2 cellular contexts compared by ENCODE assay signal in the genomic region with DNA sequence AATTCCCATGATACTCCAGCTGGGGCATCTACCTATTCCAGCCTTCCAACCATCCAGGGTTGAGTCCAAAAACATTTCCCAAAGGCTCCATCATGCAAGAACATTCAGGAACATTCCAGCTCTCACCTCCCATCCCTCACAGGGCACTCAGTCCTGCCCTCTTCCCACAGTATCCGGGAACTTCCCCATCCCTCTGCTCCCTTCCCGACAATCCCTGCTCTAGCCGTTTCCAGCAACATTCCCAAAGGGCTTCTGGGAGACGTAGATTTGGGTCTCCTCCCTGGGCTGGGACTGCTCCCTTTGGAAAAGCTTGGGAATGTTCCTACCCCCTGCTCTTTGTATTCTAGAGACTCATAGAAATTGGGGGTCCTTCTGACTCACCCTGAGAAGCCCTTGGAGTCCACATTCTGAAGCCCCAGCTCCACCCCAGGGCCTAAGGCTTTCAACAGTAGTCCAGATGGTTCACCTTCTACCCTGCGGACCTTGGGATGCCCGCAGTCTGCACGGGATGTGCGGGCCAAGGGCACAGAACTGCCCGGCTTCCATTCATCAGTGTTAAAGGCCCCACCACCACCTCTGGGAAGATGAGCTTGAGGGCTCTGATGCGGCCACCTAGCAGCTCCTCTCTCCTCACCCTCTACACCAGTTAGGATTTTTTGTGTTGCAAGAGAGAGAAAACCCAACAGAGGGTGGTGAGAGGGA.
TF ChIP-seq lines count a peak whose summit lies in the region.

No MANE protein-coding gene starts in this region.

TF ChIP-seq in SK-N-SH, 30 proteins besides CTCF, POLR2A, EP300 and RAD21 (continued from another document):
- no peak for TF ChIP-seq GABPA (IDR thresholded peaks at IDR 0.05; ENCODE audit: low read depth)
- TF ChIP-seq, protein P1, sequence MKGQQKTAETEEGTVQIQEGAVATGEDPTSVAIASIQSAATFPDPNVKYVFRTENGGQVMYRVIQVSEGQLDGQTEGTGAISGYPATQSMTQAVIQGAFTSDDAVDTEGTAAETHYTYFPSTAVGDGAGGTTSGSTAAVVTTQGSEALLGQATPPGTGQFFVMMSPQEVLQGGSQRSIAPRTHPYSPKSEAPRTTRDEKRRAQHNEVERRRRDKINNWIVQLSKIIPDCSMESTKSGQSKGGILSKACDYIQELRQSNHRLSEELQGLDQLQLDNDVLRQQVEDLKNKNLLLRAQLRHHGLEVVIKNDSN (IDR thresholded peaks at IDR 0.05; ENCODE audit: borderline replicate concordance, low read depth) = no peak
- no peak for TF ChIP-seq POLR2AphosphoS5 (IDR thresholded peaks at IDR 0.05; ENCODE audit: low read depth, low read length)
- TF ChIP-seq, protein P2, sequence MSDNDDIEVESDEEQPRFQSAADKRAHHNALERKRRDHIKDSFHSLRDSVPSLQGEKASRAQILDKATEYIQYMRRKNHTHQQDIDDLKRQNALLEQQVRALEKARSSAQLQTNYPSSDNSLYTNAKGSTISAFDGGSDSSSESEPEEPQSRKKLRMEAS (IDR thresholded peaks at IDR 0.05; ENCODE audit: low read depth) = no peak
- TF ChIP-seq RFX5 (IDR thresholded peaks at IDR 0.05; ENCODE audit: low read length) = no peak

TF ChIP-seq in SK-N-SH treated with all-trans-retinoic acid at 6 μM for 48 hours, 23 proteins besides CTCF, POLR2A, EP300 and RAD21 (continued from another document):
- TF ChIP-seq, protein P3, sequence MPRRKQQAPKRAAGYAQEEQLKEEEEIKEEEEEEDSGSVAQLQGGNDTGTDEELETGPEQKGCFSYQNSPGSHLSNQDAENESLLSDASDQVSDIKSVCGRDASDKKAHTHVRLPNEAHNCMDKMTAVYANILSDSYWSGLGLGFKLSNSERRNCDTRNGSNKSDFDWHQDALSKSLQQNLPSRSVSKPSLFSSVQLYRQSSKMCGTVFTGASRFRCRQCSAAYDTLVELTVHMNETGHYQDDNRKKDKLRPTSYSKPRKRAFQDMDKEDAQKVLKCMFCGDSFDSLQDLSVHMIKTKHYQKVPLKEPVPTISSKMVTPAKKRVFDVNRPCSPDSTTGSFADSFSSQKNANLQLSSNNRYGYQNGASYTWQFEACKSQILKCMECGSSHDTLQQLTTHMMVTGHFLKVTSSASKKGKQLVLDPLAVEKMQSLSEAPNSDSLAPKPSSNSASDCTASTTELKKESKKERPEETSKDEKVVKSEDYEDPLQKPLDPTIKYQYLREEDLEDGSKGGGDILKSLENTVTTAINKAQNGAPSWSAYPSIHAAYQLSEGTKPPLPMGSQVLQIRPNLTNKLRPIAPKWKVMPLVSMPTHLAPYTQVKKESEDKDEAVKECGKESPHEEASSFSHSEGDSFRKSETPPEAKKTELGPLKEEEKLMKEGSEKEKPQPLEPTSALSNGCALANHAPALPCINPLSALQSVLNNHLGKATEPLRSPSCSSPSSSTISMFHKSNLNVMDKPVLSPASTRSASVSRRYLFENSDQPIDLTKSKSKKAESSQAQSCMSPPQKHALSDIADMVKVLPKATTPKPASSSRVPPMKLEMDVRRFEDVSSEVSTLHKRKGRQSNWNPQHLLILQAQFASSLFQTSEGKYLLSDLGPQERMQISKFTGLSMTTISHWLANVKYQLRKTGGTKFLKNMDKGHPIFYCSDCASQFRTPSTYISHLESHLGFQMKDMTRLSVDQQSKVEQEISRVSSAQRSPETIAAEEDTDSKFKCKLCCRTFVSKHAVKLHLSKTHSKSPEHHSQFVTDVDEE (CRISPR knock-in tag; IDR thresholded peaks at IDR 0.05) = no peak
- TF ChIP-seq ZFP30 (CRISPR knock-in tag; IDR thresholded peaks at IDR 0.05) = no peak
- TF ChIP-seq SNAI2 (CRISPR knock-in tag; IDR thresholded peaks at IDR 0.05) = no peak
- TF ChIP-seq, protein P4, sequence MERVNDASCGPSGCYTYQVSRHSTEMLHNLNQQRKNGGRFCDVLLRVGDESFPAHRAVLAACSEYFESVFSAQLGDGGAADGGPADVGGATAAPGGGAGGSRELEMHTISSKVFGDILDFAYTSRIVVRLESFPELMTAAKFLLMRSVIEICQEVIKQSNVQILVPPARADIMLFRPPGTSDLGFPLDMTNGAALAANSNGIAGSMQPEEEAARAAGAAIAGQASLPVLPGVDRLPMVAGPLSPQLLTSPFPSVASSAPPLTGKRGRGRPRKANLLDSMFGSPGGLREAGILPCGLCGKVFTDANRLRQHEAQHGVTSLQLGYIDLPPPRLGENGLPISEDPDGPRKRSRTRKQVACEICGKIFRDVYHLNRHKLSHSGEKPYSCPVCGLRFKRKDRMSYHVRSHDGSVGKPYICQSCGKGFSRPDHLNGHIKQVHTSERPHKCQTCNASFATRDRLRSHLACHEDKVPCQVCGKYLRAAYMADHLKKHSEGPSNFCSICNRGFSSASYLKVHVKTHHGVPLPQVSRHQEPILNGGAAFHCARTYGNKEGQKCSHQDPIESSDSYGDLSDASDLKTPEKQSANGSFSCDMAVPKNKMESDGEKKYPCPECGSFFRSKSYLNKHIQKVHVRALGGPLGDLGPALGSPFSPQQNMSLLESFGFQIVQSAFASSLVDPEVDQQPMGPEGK (CRISPR knock-in tag; IDR thresholded peaks at IDR 0.05; ENCODE audit: borderline replicate concordance) = no peak
- TF ChIP-seq CSDC2 (CRISPR knock-in tag; IDR thresholded peaks at IDR 0.05) = no peak
- no peak for TF ChIP-seq ZNF565 (CRISPR knock-in tag; conservative IDR thresholded peaks at IDR 0.05; ENCODE audit: low read depth)
- no peak for TF ChIP-seq TCF4 (CRISPR knock-in tag; IDR thresholded peaks at IDR 0.05; ENCODE audit: borderline replicate concordance)
- TF ChIP-seq GLIS3 (CRISPR knock-in tag; IDR thresholded peaks at IDR 0.05) = no peak
- no peak for TF ChIP-seq BACH2 (CRISPR knock-in tag; IDR thresholded peaks at IDR 0.05; ENCODE audit: borderline replicate concordance)
- TF ChIP-seq, protein P5, sequence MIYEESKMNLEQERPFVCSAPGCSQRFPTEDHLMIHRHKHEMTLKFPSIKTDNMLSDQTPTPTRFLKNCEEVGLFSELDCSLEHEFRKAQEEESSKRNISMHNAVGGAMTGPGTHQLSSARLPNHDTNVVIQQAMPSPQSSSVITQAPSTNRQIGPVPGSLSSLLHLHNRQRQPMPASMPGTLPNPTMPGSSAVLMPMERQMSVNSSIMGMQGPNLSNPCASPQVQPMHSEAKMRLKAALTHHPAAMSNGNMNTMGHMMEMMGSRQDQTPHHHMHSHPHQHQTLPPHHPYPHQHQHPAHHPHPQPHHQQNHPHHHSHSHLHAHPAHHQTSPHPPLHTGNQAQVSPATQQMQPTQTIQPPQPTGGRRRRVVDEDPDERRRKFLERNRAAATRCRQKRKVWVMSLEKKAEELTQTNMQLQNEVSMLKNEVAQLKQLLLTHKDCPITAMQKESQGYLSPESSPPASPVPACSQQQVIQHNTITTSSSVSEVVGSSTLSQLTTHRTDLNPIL (CRISPR knock-in tag; IDR thresholded peaks at IDR 0.05; ENCODE audit: low read depth) = no peak
- no peak for TF ChIP-seq RARB (CRISPR knock-in tag; IDR thresholded peaks at IDR 0.05)
- no peak for TF ChIP-seq ZC3H10 (CRISPR knock-in tag; IDR thresholded peaks at IDR 0.05)
- TF ChIP-seq, protein P6, sequence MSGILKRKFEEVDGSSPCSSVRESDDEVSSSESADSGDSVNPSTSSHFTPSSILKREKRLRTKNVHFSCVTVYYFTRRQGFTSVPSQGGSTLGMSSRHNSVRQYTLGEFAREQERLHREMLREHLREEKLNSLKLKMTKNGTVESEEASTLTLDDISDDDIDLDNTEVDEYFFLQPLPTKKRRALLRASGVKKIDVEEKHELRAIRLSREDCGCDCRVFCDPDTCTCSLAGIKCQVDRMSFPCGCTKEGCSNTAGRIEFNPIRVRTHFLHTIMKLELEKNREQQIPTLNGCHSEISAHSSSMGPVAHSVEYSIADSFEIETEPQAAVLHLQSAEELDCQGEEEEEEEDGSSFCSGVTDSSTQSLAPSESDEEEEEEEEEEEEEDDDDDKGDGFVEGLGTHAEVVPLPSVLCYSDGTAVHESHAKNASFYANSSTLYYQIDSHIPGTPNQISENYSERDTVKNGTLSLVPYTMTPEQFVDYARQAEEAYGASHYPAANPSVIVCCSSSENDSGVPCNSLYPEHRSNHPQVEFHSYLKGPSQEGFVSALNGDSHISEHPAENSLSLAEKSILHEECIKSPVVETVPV (CRISPR knock-in tag; IDR thresholded peaks at IDR 0.05) = no peak
- TF ChIP-seq ZNF70 (CRISPR knock-in tag; IDR thresholded peaks at IDR 0.05) = no peak
- TF ChIP-seq TOX (CRISPR knock-in tag; IDR thresholded peaks at IDR 0.05; ENCODE audit: borderline replicate concordance) = no peak
- no peak for TF ChIP-seq ESRRG (CRISPR knock-in tag; IDR thresholded peaks at IDR 0.05)
